Comparison of ENCODE assay signal across 8 cellular contexts in genomic region chr7:141014523-141015395, GRCh38. TPM values are rescaled to one million over a fixed set of nuclear protein-coding genes. Genes with fewer than 3 reads are reported as not detected.
A peak's percentile ranks its signal among the peaks of the same experiment; 100 is the strongest.
DNase-seq lines count a peak whose midpoint lies in the region; ATAC-seq and TF ChIP-seq lines count a peak whose summit lies in the region.

Gene MRPS33, minus strand, starts transcription at chr7:141014952. Its CDS starts 4,319 bp downstream, at chr7:141010633.

- POLR2A ChIA-PET in activated naive CD8-positive, alpha-beta T cell treated with anti-CD3 and anti-CD28 coated beads, Interleukin-2, amount 10 ng/mL, durations not matched to agents 7 days and 5 days (lab: Charles Lee): interaction anchor here (0.6 to 2.7 kb wide), 15 partner anchors 10 to 723 kb away, joined by 3 to 24 read pairs (median 4); partner anchors contain the start of genes ADCK2, AGK, BRAF and RAB19

- H3K4me3 Mint-ChIP-seq in activated naive CD8-positive, alpha-beta T cell treated with anti-CD3 and anti-CD28 coated beads, Interleukin-2, amount 10 ng/mL, durations not matched to agents 7 days and 5 days: peak within 1 kb of the TSS; percentile 98

- DNase-seq in NCI-H128 (lab: John Stamatoyannopoulos, UW; ENCODE audit: unreplicated experiment) (peak; percentile 97), Right ventricle myocardium inferior (ENCODE audit: missing footprints) (peak; percentile 96), ovary (peak; percentile 93 to 94 (median 94)), thyroid gland (peak; percentile 96 to 97)
- DNase-seq in activated naive CD8-positive, alpha-beta T cell treated with anti-CD3 and anti-CD28 coated beads, Interleukin-2, amount 10 ng/mL, durations not matched to agents 7 days and 5 days: peak; percentile 88

- H3K4me1 Mint-ChIP-seq in activated naive CD8-positive, alpha-beta T cell treated with anti-CD3 and anti-CD28 coated beads, Interleukin-2, amount 10 ng/mL, durations not matched to agents 7 days and 5 days: peaks cover 32% of the 10 kb centered on the region

- peaks cover 2% of the 10 kb centered on the region for H3K4me1 ChIP-seq in ovary (ENCODE audit: insufficient read depth)
- peaks cover 6 to 8% of the 10 kb centered on the region in 2 donors for H3K4me1 ChIP-seq in thyroid gland

- ATAC-seq in HG02759 (IDR thresholded peaks at IDR 0.05; ENCODE audit: unreplicated experiment) (peak; percentile 99), Right ventricle myocardium inferior (peak; percentile 100)
- ATAC-seq in activated naive CD8-positive, alpha-beta T cell treated with anti-CD3 and anti-CD28 coated beads, Interleukin-2, amount 10 ng/mL, durations not matched to agents 7 days and 5 days (ENCODE audit: low read depth): peak; percentile 97

- TF ChIP-seq CTCF in GM12873 (IDR thresholded peaks at IDR 0.05; ENCODE audit: insufficient read depth, low read depth, low read length, missing control alignments): peak; percentile 79
- peak; percentile 84 for TF ChIP-seq CTCF in SU-DHL-6 (IDR thresholded peaks at IDR 0.05; ENCODE audit: insufficient read depth, low read length, poor library complexity, severe bottlenecking)
- no peak for TF ChIP-seq CTCF in ovary (IDR thresholded peaks at IDR 0.05)
- peak in 3 of 6 experiments; percentile 23 to 62 (median 40) for TF ChIP-seq CTCF in thyroid gland (IDR thresholded peaks at IDR 0.05)

- H3K9me3 Mint-ChIP-seq in activated naive CD8-positive, alpha-beta T cell treated with anti-CD3 and anti-CD28 coated beads, Interleukin-2, amount 10 ng/mL, durations not matched to agents 7 days and 5 days: peaks cover 3% of the 10 kb centered on the region

- intact Hi-C loops in Right ventricle myocardium inferior (cut with DNase I) (loop anchor here (5.0 to 10.0 kb wide), 5 partner anchors 92 to 630 kb away; partner anchors contain the start of genes ADCK2 and BRAF), ovary (cut with DNase I) (loop anchor here in 2 of 4 donors (5.0 kb wide), 2 partner anchors 202 to 317 kb away; partner anchors contain the start of gene NDUFB2 (in 1 of the 2)), thyroid gland (cut with DNase I) (loop anchor here (5.0 to 10.0 kb wide), 4 partner anchors 87 to 500 kb away; partner anchors contain the start of gene ADCK2)

- peak within 1 kb of the TSS; percentile 99 for H3K27ac Mint-ChIP-seq in activated naive CD8-positive, alpha-beta T cell treated with anti-CD3 and anti-CD28 coated beads, Interleukin-2, amount 10 ng/mL, durations not matched to agents 7 days and 5 days

- H3K27me3 ChIP-seq in SU-DHL-6 (ENCODE audit: low read length) (no peaks in the 10 kb centered on the region), ovary (no peaks in the 10 kb centered on the region), thyroid gland (no peaks in the 10 kb centered on the region)

- no peak for TF ChIP-seq EP300 in ovary (IDR thresholded peaks at IDR 0.05)

- H3K9ac ChIP-seq in SU-DHL-6 (ENCODE audit: low read length): peak within 1 kb of the TSS; percentile 74

- WGBS in ovary, 3 donors: 0 to 1% (median 1%) methylated on average over 46 to 47 of the region's 47 CpGs
- 0 to 2% methylated on average over 37 to 43 of the region's 47 CpGs for WGBS in thyroid gland, 2 donors

- peak within 1 kb of the TSS; percentile 76 for H3K27ac ChIP-seq in SU-DHL-6 (ENCODE audit: low read depth, low read length)
- peak within 1 kb of the TSS; percentile 91 to 92 for H3K27ac ChIP-seq in ovary
- peak within 1 kb of the TSS; percentile 23 to 82 (median 82) for H3K27ac ChIP-seq in thyroid gland

- H4K20me1 ChIP-seq in SU-DHL-6 (ENCODE audit: low read depth, low read length): no peaks in the 10 kb centered on the region

- no peaks in the 10 kb centered on the region for H3K9me2 ChIP-seq in SU-DHL-6 (replicated peaks; ENCODE audit: insufficient read depth, low read length)

- H3F3A ChIP-seq in SU-DHL-6 (ENCODE audit: insufficient read depth): peaks cover 4% of the 10 kb centered on the region; the same call in 1 of the 2 replicates

- no peaks in the 10 kb centered on the region for H3K9me3 ChIP-seq in SU-DHL-6 (ENCODE audit: insufficient read depth, low read length)
- no peaks in the 10 kb centered on the region for H3K9me3 ChIP-seq in ovary
- no peaks in the 10 kb centered on the region for H3K9me3 ChIP-seq in thyroid gland

- H3K4me3 ChIP-seq in SU-DHL-6 (ENCODE audit: insufficient read depth, low read length, poor library complexity, severe bottlenecking) (peak within 1 kb of the TSS; percentile 97), ovary (peak within 1 kb of the TSS; percentile 58), thyroid gland (replicated peaks in 1 of 3) (peak within 1 kb of the TSS; percentile 37 to 49 (median 44))

- H3K36me3 ChIP-seq in SU-DHL-6 (ENCODE audit: low read length) (0 out of 2 replicates have a peak, but pooled peaks cover 4% of the 10 kb centered on the region), ovary (no peaks in the 10 kb centered on the region), thyroid gland (peaks cover 0 to 5% of the 10 kb centered on the region in 2 donors)

- H3K4me2 ChIP-seq in SU-DHL-6 (ENCODE audit: low read depth, low read length, poor library complexity, severe bottlenecking): peak within 1 kb of the TSS; percentile 89

- TF ChIP-seq POLR2A in ovary (IDR thresholded peaks at IDR 0.05) (peak; percentile 81), thyroid gland (IDR thresholded peaks at IDR 0.05) (peak in 1 of 2 donors; percentile 70)

- H3K27me3 Mint-ChIP-seq in activated naive CD8-positive, alpha-beta T cell treated with anti-CD3 and anti-CD28 coated beads, Interleukin-2, amount 10 ng/mL, durations not matched to agents 7 days and 5 days: peaks cover 15% of the 10 kb centered on the region

- peaks cover 4% of the 10 kb centered on the region for H3K36me3 Mint-ChIP-seq in activated naive CD8-positive, alpha-beta T cell treated with anti-CD3 and anti-CD28 coated beads, Interleukin-2, amount 10 ng/mL, durations not matched to agents 7 days and 5 days

- peaks cover 26% of the 10 kb centered on the region for H3K79me2 ChIP-seq in SU-DHL-6 (ENCODE audit: insufficient read depth, low read length)

- peak within 1 kb of the TSS; percentile 94 for H2AFZ ChIP-seq in SU-DHL-6 (ENCODE audit: low read depth, low read length, severe bottlenecking)

RNA-seq across cellular contexts. Expression of gene MRPS33, which starts in this region (rescaled TPM):
- total RNA-seq in activated naive CD8-positive, alpha-beta T cell treated with anti-CD3 and anti-CD28 coated beads, Interleukin-2, amount 10 ng/mL, durations not matched to agents 7 days and 5 days: 10 to 100 TPM; 44.4 to 47.0 TPM
- total RNA-seq in Right ventricle myocardium inferior: 122 TPM
- total RNA-seq in ovary: 10 to 100 TPM; 20.0 to 52.1 (median 41.7) TPM
- polyA plus RNA-seq in ovary: 10 to 100 TPM; 58.4 to 82.1 TPM
- 10 to 100 TPM; 22.2 to 39.4 (median 28.5) TPM for total RNA-seq in thyroid gland

Comparison
In these comparisons a context has a peak if more than half of its experiments do, and no peak if none do; other contexts are left out.
1. Peak in every context shown above with its lines: DNase-seq, ATAC-seq, H3K4me3 ChIP-seq and H3K27ac ChIP-seq.
2. CTCF ChIP-seq: peak in GM12873 (single experiment) and SU-DHL-6 (single experiment); none in ovary (0 of 3).
3. H3K4me3 ChIP-seq: peak in every context shown above with its lines; median percentile 97 in SU-DHL-6; 58 in ovary; 44 in thyroid gland.